13 cellular contexts compared by ENCODE assay signal in the genomic region with DNA sequence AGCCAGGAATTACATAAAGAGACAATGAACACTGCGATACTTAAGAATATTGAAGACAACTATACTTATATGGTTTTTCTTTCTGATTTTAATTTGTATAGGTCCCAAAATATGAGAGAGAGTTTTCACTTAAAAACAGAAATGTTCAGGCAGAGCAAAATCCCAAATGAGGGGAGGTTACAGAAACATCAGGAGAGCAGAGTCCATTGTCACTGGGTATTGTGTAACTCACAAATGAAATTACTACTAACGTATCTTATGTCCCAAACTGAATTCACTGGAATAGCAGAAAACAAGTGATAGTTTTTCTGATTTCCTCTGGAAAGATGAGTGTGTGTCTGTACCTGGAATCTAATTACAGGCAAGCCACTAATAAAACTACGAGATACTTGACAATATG.
"Had no signal": no experiment of that assay in that cellular context is flagged by ENCODE, and none has a peak within 500 bp of the region (broad histone marks: within the 10 kb centered on the region; RNA-seq: fewer than 3 reads in every experiment).

No MANE protein-coding gene starts in this region.

- ATAC-seq: esophagus mucosa; left lung; natural killer cell; stimulated activated effector memory CD8-positive, alpha-beta T cell treated with anti-CD3 and anti-CD28 coated beads, Interleukin-12 subunit alpha, Interleukin-12 subunit beta, amount 100 ng/mL, for 72 hours had no signal

- DNase-seq: activated CD4-positive, alpha-beta T cell treated with anti-CD3 and anti-CD28 coated beads, Interleukin-2, amount 10 ng/mL, durations not matched to agents 7 days and 5 days; activated CD8-positive, alpha-beta memory T cell treated with anti-CD3 and anti-CD28 coated beads for 24 hours; activated naive CD8-positive, alpha-beta T cell treated with anti-CD3 and anti-CD28 coated beads, Interleukin-2, amount 10 ng/mL, durations not matched to agents 7 days and 5 days; brain microvascular endothelial cell; islet precursor cell; left lung; mesenchymal stem cell; natural killer cell; posterior cingulate gyrus; retina had no signal

- H3K9me3 ChIP-seq: left lung had no signal

- H3K27ac ChIP-seq: brain microvascular endothelial cell, coronary artery, left lung had no signal

- H3K36me3 ChIP-seq: brain microvascular endothelial cell, left lung had no signal

- H3K27me3 ChIP-seq: brain microvascular endothelial cell, left lung had no signal

- H3K4me3 ChIP-seq: coronary artery, left lung had no signal
